Comparison of ENCODE assay signal across 8 cellular contexts in genomic region chr12:72141381-72141780, GRCh38.
DNase-seq lines count a peak whose midpoint lies in the region; ATAC-seq and TF ChIP-seq lines count a peak whose summit lies in the region.

No MANE protein-coding gene starts in this region.

- TF ChIP-seq CTCF in OCI-LY3 (IDR thresholded peaks at IDR 0.05; ENCODE audit: low read depth, low read length), result peak; percentile 30; the same call in 1 of the 2 replicates

- no peaks in the 10 kb centered on the region for H3K36me3 Mint-ChIP-seq in stimulated activated memory B cell treated with anti-CD40 and anti-IgM and Interleukin-4, amounts not matched to agents 10 μg/mL and 1 μg/mL and 100 μg/mL, for 72 hours

- no peak overlapping the region for H3K4me3 Mint-ChIP-seq in stimulated activated memory B cell treated with anti-CD40 and anti-IgM and Interleukin-4, amounts not matched to agents 10 μg/mL and 1 μg/mL and 100 μg/mL, for 72 hours

- H3K9me3 Mint-ChIP-seq in stimulated activated memory B cell treated with anti-CD40 and anti-IgM and Interleukin-4, amounts not matched to agents 10 μg/mL and 1 μg/mL and 100 μg/mL, for 72 hours, result no peaks in the 10 kb centered on the region

- H3K4me1 Mint-ChIP-seq in stimulated activated memory B cell treated with anti-CD40 and anti-IgM and Interleukin-4, amounts not matched to agents 10 μg/mL and 1 μg/mL and 100 μg/mL, for 72 hours, result no peaks in the 10 kb centered on the region

- peaks cover 13% of the 10 kb centered on the region for H3K4me1 ChIP-seq in OCI-LY3 (ENCODE audit: low read length)

- peak overlapping the region; percentile 16; the same call in 1 of the 2 replicates for H3K4me2 ChIP-seq in OCI-LY3 (ENCODE audit: low read length)

- no peak overlapping the region for H3K4me3 ChIP-seq in OCI-LY3 (ENCODE audit: low read length)

- no peak overlapping the region for H3K27ac ChIP-seq in OCI-LY3 (ENCODE audit: low read length)

- H2AFZ ChIP-seq in OCI-LY3 (ENCODE audit: low read depth, low read length), result no peak overlapping the region

- H4K20me1 ChIP-seq in OCI-LY3 (ENCODE audit: insufficient read depth, low read length), result no peaks in the 10 kb centered on the region

- peak; percentile 21 to 24 for DNase-seq in AML-193 (lab: John Stamatoyannopoulos, UW)
- DNase-seq in NCI-H524 treated with DMSO at 0.1 percent for 48 hours (lab: John Stamatoyannopoulos, UW), result no peak
- DNase-seq in left ventricle myocardium superior, result no peak
- DNase-seq in left cardiac atrium, result no peak

- no peaks in the 10 kb centered on the region for H3K27me3 Mint-ChIP-seq in stimulated activated memory B cell treated with anti-CD40 and anti-IgM and Interleukin-4, amounts not matched to agents 10 μg/mL and 1 μg/mL and 100 μg/mL, for 72 hours

- no peaks in the 10 kb centered on the region for H3K9me3 ChIP-seq in OCI-LY3 (ENCODE audit: insufficient read depth, low read length)

- H3K36me3 ChIP-seq in OCI-LY3 (replicated peaks; ENCODE audit: low read depth, low read length), result no peaks in the 10 kb centered on the region

- intact Hi-C loops in left ventricle myocardium superior (cut with micrococcal nuclease), result no loop called here
- intact Hi-C loops in left cardiac atrium (cut with DNase I), result no loop called here

- ATAC-seq in GM19025 (IDR thresholded peaks at IDR 0.05; ENCODE audit: low read depth, unreplicated experiment) (peak; percentile 85), HG03045 (IDR thresholded peaks at IDR 0.05; ENCODE audit: unreplicated experiment) (peak; percentile 88), left ventricle myocardium superior (no peak), left cardiac atrium (no peak)
- peak; percentile 28 for ATAC-seq in stimulated activated memory B cell treated with anti-CD40 and anti-IgM and Interleukin-4, amounts not matched to agents 10 μg/mL and 1 μg/mL and 100 μg/mL, for 72 hours

- no peaks in the 10 kb centered on the region for H3K79me2 ChIP-seq in OCI-LY3 (ENCODE audit: low read length)

- H3K9ac ChIP-seq in OCI-LY3 (ENCODE audit: low read length), result no peak overlapping the region

- H3K27ac Mint-ChIP-seq in stimulated activated memory B cell treated with anti-CD40 and anti-IgM and Interleukin-4, amounts not matched to agents 10 μg/mL and 1 μg/mL and 100 μg/mL, for 72 hours, result no peak overlapping the region

- peaks cover 5% of the 10 kb centered on the region; the same call in 1 of the 2 replicates for H3K27me3 ChIP-seq in OCI-LY3 (ENCODE audit: low read depth, low read length)

Comparison
In these comparisons a context has a peak if more than half of its experiments do, and no peak if none do; other contexts are left out.
1. DNase-seq: peak in AML-193 (2 of 2); none in NCI-H524 treated with DMSO at 0.1 percent for 48 hours (single experiment), left ventricle myocardium superior (single experiment) and left cardiac atrium (single experiment).
2. ATAC-seq: peak in GM19025 (single experiment), HG03045 (single experiment) and stimulated activated memory B cell treated with anti-CD40 and anti-IgM and Interleukin-4, amounts not matched to agents 10 μg/mL and 1 μg/mL and 100 μg/mL, for 72 hours (single experiment); none in left ventricle myocardium superior (single experiment) and left cardiac atrium (0 of 2).